ENCODE assay signal across 30 cellular contexts in the genomic region with DNA sequence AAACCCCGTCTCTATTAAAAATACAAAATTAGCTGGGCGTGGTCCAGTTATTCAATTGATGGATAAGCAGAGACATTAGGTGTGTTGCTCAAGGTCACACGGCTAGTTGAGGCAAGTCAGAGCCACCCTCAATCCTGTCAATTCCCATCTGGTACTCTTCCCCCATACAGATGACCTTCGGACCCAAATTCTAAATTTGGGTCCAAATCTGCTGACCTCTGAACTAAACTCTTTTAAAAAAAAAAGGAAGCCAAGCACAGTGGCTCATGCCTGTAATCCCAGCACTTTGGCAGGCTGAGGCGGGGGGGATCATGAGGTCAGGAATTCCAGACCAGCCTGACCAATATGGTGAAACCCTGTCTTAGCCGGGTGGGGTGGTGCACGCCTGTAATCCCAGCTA.
"Had no signal": no experiment of that assay in that cellular context is flagged by ENCODE, and none has a peak within 500 bp of the region (broad histone marks: within the 10 kb centered on the region; RNA-seq: fewer than 3 reads in every experiment).

No MANE protein-coding gene starts in this region.

- H3K27me3 ChIP-seq: neutrophil, pancreas, right lobe of liver, sigmoid colon, suprapubic skin, testis, tibial artery, transverse colon, upper lobe of right lung, uterus had no signal

- H3K9me3 ChIP-seq: neutrophil, pancreas, psoas muscle, right lobe of liver, sigmoid colon, suprapubic skin, testis, tibial artery, transverse colon, upper lobe of right lung, uterus had no signal

- H3K36me3 ChIP-seq: uterus had no signal

- ATAC-seq: naive thymus-derived CD8-positive, alpha-beta T cell; natural killer cell treated with Interleukin-12 subunit alpha and Interleukin-12 subunit beta and Interleukin-15 and Interleukin-18, amount 100 ng/mL, for 72 hours; pancreas; right cardiac atrium; stimulated activated memory B cell treated with anti-CD40 and anti-IgM and Interleukin-4, amounts not matched to agents 10 μg/mL and 1 μg/mL and 100 μg/mL, for 72 hours; stimulated activated naive CD8-positive, alpha-beta T cell treated with anti-CD3 and anti-CD28 coated beads, Interleukin-15, amount 100 ng/mL, for 72 hours; stimulated activated naive CD8-positive, alpha-beta T cell treated with anti-CD3 and anti-CD28 coated beads, Interleukin-15, Interleukin-2, amounts not matched to agents 100 U/mL and 50 U/mL, for 24 hours; upper lobe of right lung had no signal

- H3K27ac Mint-ChIP-seq: naive thymus-derived CD8-positive, alpha-beta T cell; natural killer cell treated with Interleukin-12 subunit alpha and Interleukin-12 subunit beta and Interleukin-15 and Interleukin-18, amount 100 ng/mL, for 72 hours; nephron progenitor cell; progenitor cell of endocrine pancreas; stimulated activated memory B cell treated with anti-CD40 and anti-IgM and Interleukin-4, amounts not matched to agents 10 μg/mL and 1 μg/mL and 100 μg/mL, for 72 hours; stimulated activated naive CD8-positive, alpha-beta T cell treated with anti-CD3 and anti-CD28 coated beads, Interleukin-15, amount 100 ng/mL, for 72 hours; type B pancreatic cell had no signal

- H3K27ac ChIP-seq: neutrophil, pancreas, psoas muscle, right lobe of liver, sigmoid colon, suprapubic skin, testis, tibial artery, transverse colon, upper lobe of right lung, uterus had no signal

- H3K9me3 Mint-ChIP-seq: naive thymus-derived CD8-positive, alpha-beta T cell; natural killer cell treated with Interleukin-12 subunit alpha and Interleukin-12 subunit beta and Interleukin-15 and Interleukin-18, amount 100 ng/mL, for 72 hours; nephron progenitor cell; neural crest cell; stimulated activated memory B cell treated with anti-CD40 and anti-IgM and Interleukin-4, amounts not matched to agents 10 μg/mL and 1 μg/mL and 100 μg/mL, for 72 hours; stimulated activated naive CD8-positive, alpha-beta T cell treated with anti-CD3 and anti-CD28 coated beads, Interleukin-15, amount 100 ng/mL, for 72 hours; type B pancreatic cell had no signal

- DNase-seq: naive thymus-derived CD8-positive, alpha-beta T cell; nephron progenitor cell; nucleus accumbens; pancreas; psoas muscle; right cardiac atrium; right lobe of liver; sigmoid colon; small intestine; stimulated activated CD4-positive, alpha-beta T cell treated with anti-CD3 and anti-CD28 coated beads, Interleukin-12 subunit alpha, Interleukin-12 subunit beta, amount 100 ng/mL, for 4 hours; stimulated activated CD4-positive, alpha-beta T cell treated with anti-CD3 and anti-CD28 coated beads, Interleukin-1b, Interleukin-23, amount 100 ng/mL, for 48 hours; stimulated activated CD4-positive, alpha-beta T cell treated with anti-CD3 and anti-CD28 coated beads, Interleukin-4, amount 100 ng/mL, for 1 hour; stimulated activated CD4-positive, alpha-beta T cell treated with anti-CD3 and anti-CD28 coated beads, Interleukin-4, amount 100 ng/mL, for 4 hours; stimulated activated CD8-positive, alpha-beta memory T cell treated with anti-CD3 and anti-CD28 coated beads, Interleukin-4, amount 100 ng/mL, for 48 hours; stimulated activated naive CD4-positive, alpha-beta T cell; stimulated activated naive CD8-positive, alpha-beta T cell treated with anti-CD3 and anti-CD28 coated beads, Interleukin-15, amount 100 ng/mL, for 72 hours; stimulated activated naive CD8-positive, alpha-beta T cell treated with anti-CD3 and anti-CD28 coated beads, Interleukin-15, Interleukin-2, amounts not matched to agents 100 U/mL and 50 U/mL, for 24 hours; substantia nigra; testis; tibial artery; transverse colon; upper lobe of right lung; uterus had no signal

- H3K4me1 Mint-ChIP-seq: nephron progenitor cell; neural crest cell; stimulated activated naive CD8-positive, alpha-beta T cell treated with anti-CD3 and anti-CD28 coated beads, Interleukin-15, amount 100 ng/mL, for 72 hours had no signal

- H3K4me3 ChIP-seq: pancreas, psoas muscle, right lobe of liver, sigmoid colon, suprapubic skin, testis, tibial artery, transverse colon, upper lobe of right lung, uterus had no signal

- H3K4me3 Mint-ChIP-seq: naive thymus-derived CD8-positive, alpha-beta T cell; natural killer cell treated with Interleukin-12 subunit alpha and Interleukin-12 subunit beta and Interleukin-15 and Interleukin-18, amount 100 ng/mL, for 72 hours; nephron progenitor cell; neural crest cell; stimulated activated memory B cell treated with anti-CD40 and anti-IgM and Interleukin-4, amounts not matched to agents 10 μg/mL and 1 μg/mL and 100 μg/mL, for 72 hours; stimulated activated naive CD8-positive, alpha-beta T cell treated with anti-CD3 and anti-CD28 coated beads, Interleukin-15, amount 100 ng/mL, for 72 hours; type B pancreatic cell had no signal

- H3K27me3 Mint-ChIP-seq: naive thymus-derived CD8-positive, alpha-beta T cell; natural killer cell treated with Interleukin-12 subunit alpha and Interleukin-12 subunit beta and Interleukin-15 and Interleukin-18, amount 100 ng/mL, for 72 hours; progenitor cell of endocrine pancreas; stimulated activated memory B cell treated with anti-CD40 and anti-IgM and Interleukin-4, amounts not matched to agents 10 μg/mL and 1 μg/mL and 100 μg/mL, for 72 hours; stimulated activated naive CD8-positive, alpha-beta T cell treated with anti-CD3 and anti-CD28 coated beads, Interleukin-15, amount 100 ng/mL, for 72 hours; type B pancreatic cell had no signal

- H3K4me1 ChIP-seq: pancreas, psoas muscle, right lobe of liver, sigmoid colon, suprapubic skin, testis, tibial artery, transverse colon, upper lobe of right lung, uterus had no signal
